In the genomic region with DNA sequence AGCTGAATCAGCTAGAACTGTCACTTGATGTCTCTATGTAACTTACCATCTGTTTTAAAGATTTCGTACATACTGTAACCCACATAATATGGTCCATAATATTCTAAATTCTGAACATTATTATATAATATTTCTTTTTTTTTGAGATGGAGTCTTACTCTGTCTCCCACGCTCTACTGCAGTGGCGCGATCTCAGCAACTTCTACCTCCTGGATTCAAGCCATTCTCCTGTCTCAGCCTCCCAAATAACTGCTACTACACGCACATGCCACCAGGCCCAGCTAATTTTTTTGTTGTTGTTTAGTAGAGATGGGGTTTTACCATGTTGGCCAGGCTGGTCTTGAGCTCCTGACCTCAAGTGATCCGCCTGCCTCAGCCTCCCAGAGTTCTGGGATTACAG, we compare ENCODE assay signal across 39 cellular contexts.
"Had no signal": no experiment of that assay in that cellular context is flagged by ENCODE, and none has a peak within 500 bp of the region (broad histone marks: within the 10 kb centered on the region; RNA-seq: fewer than 3 reads in every experiment).

No MANE protein-coding gene starts in this region.

- H3K9me3 ChIP-seq: Peyer's patch, SJSA1 had no signal

- H3K4me1 Mint-ChIP-seq: activated CD4-positive, alpha-beta memory T cell treated with anti-CD3 and anti-CD28 coated beads, Interleukin-2, amount 10 ng/mL, durations not matched to agents 7 days and 5 days; activated CD8-positive, alpha-beta memory T cell treated with anti-CD3 and anti-CD28 coated beads, Interleukin-2, amount 10 ng/mL, durations not matched to agents 7 days and 5 days; activated T-helper 17 cell treated with anti-CD3 and anti-CD28 coated beads, Interleukin-2, amount 50 U/mL, for 72 hours had no signal

- H3K27ac Mint-ChIP-seq: activated B cell treated with CpG ODN at 0.5 μM for 24 hours; activated CD4-positive, alpha-beta memory T cell treated with anti-CD3 and anti-CD28 coated beads, Interleukin-2, amount 10 ng/mL, durations not matched to agents 7 days and 5 days; activated CD8-positive, alpha-beta memory T cell treated with anti-CD3 and anti-CD28 coated beads, Interleukin-2, amount 10 ng/mL, durations not matched to agents 7 days and 5 days; activated naive CD8-positive, alpha-beta T cell treated with anti-CD3 and anti-CD28 coated beads for 36 hours; activated T-cell treated with anti-CD3 and anti-CD28 coated beads, Interleukin-2, amount 50 U/mL, for 72 hours; activated T-helper 17 cell treated with anti-CD3 and anti-CD28 coated beads, Interleukin-2, amount 50 U/mL, for 72 hours had no signal

- H3K4me3 ChIP-seq: cardiac muscle cell, Peyer's patch, SJSA1 had no signal

- DNase-seq: activated B cell treated with CpG ODN at 0.5 μM for 24 hours; activated CD4-positive, alpha-beta memory T cell treated with anti-CD3 and anti-CD28 coated beads, Interleukin-2, amount 10 ng/mL, durations not matched to agents 7 days and 5 days; activated CD4-positive, alpha-beta T cell treated with anti-CD3 and anti-CD28 coated beads for 4 hours; activated CD4-positive, alpha-beta T cell treated with anti-CD3 and anti-CD28 coated beads, Interleukin-2, amount 50 U/mL, for 1 hour; activated CD4-positive, CD25-positive, alpha-beta regulatory T cell treated with anti-CD3 and anti-CD28 coated beads, Interleukin-2, amount 50 U/mL, for 72 hours; activated CD8-positive, alpha-beta memory T cell treated with anti-CD3 and anti-CD28 coated beads for 24 hours; activated CD8-positive, alpha-beta memory T cell treated with anti-CD3 and anti-CD28 coated beads, Interleukin-2, amount 10 ng/mL, durations not matched to agents 7 days and 5 days; activated CD8-positive, alpha-beta memory T cell treated with anti-CD3 and anti-CD28 coated beads, Interleukin-2, amount 50 U/mL, for 48 hours; activated effector memory CD4-positive, alpha-beta T cell treated with anti-CD3 and anti-CD28 coated beads, Interleukin-2, amount 50 U/mL, for 16 hours; activated naive CD4-positive, alpha-beta T cell; activated naive CD4-positive, alpha-beta T cell treated with anti-CD3 and anti-CD28 coated beads, Interleukin-2, amount 50 U/mL, for 16 hours; activated naive CD8-positive, alpha-beta T cell treated with anti-CD3 and anti-CD28 coated beads for 36 hours; activated T-cell treated with anti-CD3 and anti-CD28 coated beads, Interleukin-2, amount 50 U/mL, for 72 hours; amniotic stem cell; aorta; MM.1S; MV-4-11; NCI-H1092; NCI-H146; NCI-H187; NCI-H2029 treated with DMSO at 0.1 percent for 48 hours; NCI-H2107; NCI-H2171; NCI-H510A; NCI-H526; NCI-H748 treated with DMSO at 0.1 percent for 48 hours; NK-92 treated with Interleukin-12 subunit alpha and Interleukin-12 subunit beta, amount 100 ng/mL, for 24 hours; PC-3; Peyer's patch; RPMI8226; SHP77 treated with DMSO at 0.1 percent for 48 hours; SW 1271; T-helper 1 cell; T-helper 2 cell; T-helper 9 cell had no signal

- H3K4me3 Mint-ChIP-seq: activated B cell treated with CpG ODN at 0.5 μM for 24 hours; activated CD4-positive, alpha-beta memory T cell treated with anti-CD3 and anti-CD28 coated beads, Interleukin-2, amount 10 ng/mL, durations not matched to agents 7 days and 5 days; activated CD8-positive, alpha-beta memory T cell treated with anti-CD3 and anti-CD28 coated beads, Interleukin-2, amount 10 ng/mL, durations not matched to agents 7 days and 5 days; activated naive CD8-positive, alpha-beta T cell treated with anti-CD3 and anti-CD28 coated beads for 36 hours; activated T-cell treated with anti-CD3 and anti-CD28 coated beads, Interleukin-2, amount 50 U/mL, for 72 hours; activated T-helper 17 cell treated with anti-CD3 and anti-CD28 coated beads, Interleukin-2, amount 50 U/mL, for 72 hours had no signal

- H3K27ac ChIP-seq: cardiac muscle cell, Peyer's patch, SJSA1, VCaP had no signal

- H3K4me1 ChIP-seq: Peyer's patch had no signal

- H3K9me3 Mint-ChIP-seq: activated B cell treated with CpG ODN at 0.5 μM for 24 hours; activated naive CD8-positive, alpha-beta T cell treated with anti-CD3 and anti-CD28 coated beads for 36 hours; activated T-cell treated with anti-CD3 and anti-CD28 coated beads, Interleukin-2, amount 50 U/mL, for 72 hours; activated T-helper 17 cell treated with anti-CD3 and anti-CD28 coated beads, Interleukin-2, amount 50 U/mL, for 72 hours had no signal

- H3K27me3 Mint-ChIP-seq: activated B cell treated with CpG ODN at 0.5 μM for 24 hours; activated CD4-positive, alpha-beta memory T cell treated with anti-CD3 and anti-CD28 coated beads, Interleukin-2, amount 10 ng/mL, durations not matched to agents 7 days and 5 days; activated CD8-positive, alpha-beta memory T cell treated with anti-CD3 and anti-CD28 coated beads, Interleukin-2, amount 10 ng/mL, durations not matched to agents 7 days and 5 days; activated naive CD8-positive, alpha-beta T cell treated with anti-CD3 and anti-CD28 coated beads for 36 hours; activated T-helper 17 cell treated with anti-CD3 and anti-CD28 coated beads, Interleukin-2, amount 50 U/mL, for 72 hours had no signal

- ATAC-seq: activated CD8-positive, alpha-beta memory T cell treated with anti-CD3 and anti-CD28 coated beads, Interleukin-2, amount 10 ng/mL, durations not matched to agents 7 days and 5 days; activated T-cell treated with anti-CD3 and anti-CD28 coated beads, Interleukin-2, amount 50 U/mL, for 72 hours; activated T-helper 17 cell treated with anti-CD3 and anti-CD28 coated beads, Interleukin-2, amount 50 U/mL, for 72 hours had no signal

- H3K27me3 ChIP-seq: cardiac muscle cell, Peyer's patch, SJSA1 had no signal

- H3K36me3 ChIP-seq: cardiac muscle cell had no signal
